Comparison of ENCODE assay signal across 19 cellular contexts in genomic region chr7:30977222-30977621, GRCh38. TPM values are rescaled to one million over a fixed set of nuclear protein-coding genes. Genes with fewer than 3 reads are reported as not detected.
"Had no signal": no experiment of that assay in that cellular context is flagged by ENCODE, and none has a peak within 500 bp of the region (broad histone marks: within the 10 kb centered on the region; RNA-seq: fewer than 3 reads in every experiment).

No MANE protein-coding gene starts in this region.

- H3K4me3 Mint-ChIP-seq: dendritic cell treated with granulocyte-macrophage colony-stimulating factor and Interleukin-4, amounts not matched to agents 40 ng/mL and 50 ng/mL, for 4 days; memory B cell; mesothelial cell of epicardium; natural killer cell; neural crest cell; stimulated activated naive B cell treated with anti-CD40 and anti-IgM and Interleukin-4, amounts not matched to agents 10 μg/mL and 1 μg/mL and 100 μg/mL, for 72 hours had no signal

- H3K9me3 ChIP-seq: heart right ventricle, lower lobe of right lung, spleen, uterus had no signal

- H3K27me3 ChIP-seq: uterus had no signal

- H3K4me3 ChIP-seq: heart right ventricle, lower lobe of right lung, spleen, uterus had no signal

- H3K36me3 Mint-ChIP-seq: memory B cell; mesothelial cell of epicardium; natural killer cell; stimulated activated naive B cell treated with anti-CD40 and anti-IgM and Interleukin-4, amounts not matched to agents 10 μg/mL and 1 μg/mL and 100 μg/mL, for 72 hours had no signal

- H3K27ac Mint-ChIP-seq: dendritic cell treated with granulocyte-macrophage colony-stimulating factor and Interleukin-4, amounts not matched to agents 40 ng/mL and 50 ng/mL, for 4 days; memory B cell; mesothelial cell of epicardium; natural killer cell; stimulated activated naive B cell treated with anti-CD40 and anti-IgM and Interleukin-4, amounts not matched to agents 10 μg/mL and 1 μg/mL and 100 μg/mL, for 72 hours had no signal

- H3K36me3 ChIP-seq: heart right ventricle, lower lobe of right lung, spleen, uterus had no signal

- DNase-seq: foreskin melanocyte; heart right ventricle; hypothalamus; lower lobe of right lung; natural killer cell; spleen; stimulated activated CD4-positive, alpha-beta T cell treated with anti-CD3 and anti-CD28 coated beads, Interleukin-1b, Interleukin-23, amount 100 ng/mL, for 48 hours; stimulated activated CD4-positive, alpha-beta T cell treated with anti-CD3 and anti-CD28 coated beads, Interleukin-4, amount 100 ng/mL, for 24 hours; stimulated activated naive B cell treated with anti-CD40 and anti-IgM and Interleukin-4, amounts not matched to agents 10 μg/mL and 1 μg/mL and 100 μg/mL, for 72 hours had no signal

- H3K27ac ChIP-seq: heart right ventricle, lower lobe of right lung, spleen, uterus had no signal

- H3K4me1 Mint-ChIP-seq: mesothelial cell of epicardium had no signal

- H3K9me3 Mint-ChIP-seq: dendritic cell treated with granulocyte-macrophage colony-stimulating factor and Interleukin-4, amounts not matched to agents 40 ng/mL and 50 ng/mL, for 4 days; memory B cell; mesothelial cell of epicardium; natural killer cell; neural crest cell; stimulated activated naive B cell treated with anti-CD40 and anti-IgM and Interleukin-4, amounts not matched to agents 10 μg/mL and 1 μg/mL and 100 μg/mL, for 72 hours had no signal

- H3K4me1 ChIP-seq: spleen, uterus had no signal

RNA-seq across cellular contexts. Expression of gene GHRHR, which starts 13.5 kb away (rescaled TPM):
- total RNA-seq: heart right ventricle, lower lobe of right lung, mesothelial cell of epicardium, myocyte, natural killer cell, neural crest cell, osteocyte, pulmonary artery endothelial cell, skeletal muscle tissue, spleen, uterus had no signal
- polyA plus RNA-seq: esophagus, heart right ventricle, spleen had no signal
